8 cellular contexts compared by ENCODE assay signal in the genomic region with DNA sequence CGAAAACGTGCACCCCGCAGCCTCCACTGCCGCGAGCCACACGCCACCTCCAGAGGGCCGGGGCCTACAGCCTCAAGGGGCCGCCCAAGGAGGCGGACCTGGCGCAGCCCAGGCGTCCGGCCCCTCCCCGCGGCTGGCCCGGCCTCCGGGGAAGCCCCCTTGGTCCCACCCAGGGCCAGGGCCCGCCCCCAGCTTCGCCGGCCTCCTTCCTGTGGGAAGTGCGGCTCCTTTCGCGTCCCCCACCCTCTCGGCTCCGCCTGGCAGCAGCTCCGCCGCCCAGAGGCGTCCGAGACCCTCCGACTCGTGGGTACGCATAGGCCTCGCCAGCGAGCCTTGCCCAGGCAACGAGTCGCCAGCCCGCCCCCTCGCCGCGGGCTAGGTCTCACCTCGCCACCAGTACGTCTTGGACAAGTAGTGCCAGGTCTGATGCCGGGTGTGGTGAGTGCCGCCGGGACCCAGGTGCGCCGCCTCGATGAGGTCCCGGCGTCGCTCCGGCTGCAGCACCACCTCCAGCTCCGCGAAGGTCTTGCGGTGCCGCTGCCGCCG. TPM values are rescaled to one million over a fixed set of nuclear protein-coding genes. Genes with fewer than 3 reads are reported as not detected.
DNase-seq lines count a peak whose midpoint lies in the region; ATAC-seq, FAIRE-seq and TF ChIP-seq lines count a peak whose summit lies in the region.

No MANE protein-coding gene starts in this region.

- ATAC-seq in GM21723 (IDR thresholded peaks at IDR 0.05; ENCODE audit: unreplicated experiment), result peak; percentile 86
- peak; percentile 98 for ATAC-seq in omental fat pad (ENCODE audit: low FRiP score)

- peak overlapping the region; percentile 87 for H3K27ac ChIP-seq in KOPT-K1 (ENCODE audit: low read depth, low read length, poor library complexity, severe bottlenecking)
- H3K27ac ChIP-seq in thymus (ENCODE audit: low read depth), result peak overlapping the region; percentile 98

- no peak for FAIRE-seq in D721Med (lab: Jason Lieb, UNC)

- WGBS in thymus, result under 1% methylated on average over 57 of the region's 57 CpGs

- peaks cover 6% of the 10 kb centered on the region for H3K4me1 ChIP-seq in thymus (ENCODE audit: control insufficient read depth, insufficient read depth, low read length)

- H3K4me3 ChIP-seq in foreskin fibroblast (ENCODE audit: low read depth in 1 of 2, low read length in 2 of 2) (peak overlapping the region; percentile 92 to 99), thymus (ENCODE audit: low read length) (peak overlapping the region; percentile 96)

- peaks cover 34% of the 10 kb centered on the region for H3K36me3 ChIP-seq in KOPT-K1 (ENCODE audit: insufficient read depth, low read length)
- peaks cover 12% of the 10 kb centered on the region for H3K36me3 ChIP-seq in thymus (ENCODE audit: control insufficient read depth, insufficient read depth)

- DNase-seq in D721Med (ENCODE audit: insufficient read length, low spot score) (peak; percentile 28), foreskin fibroblast (peak; percentile 97 to 99), omental fat pad (ENCODE audit: low spot score) (peak; percentile 61), UCSD-AML1 (lab: John Stamatoyannopoulos, UW; ENCODE audit: unreplicated experiment) (no peak)
- DNase-seq in activated T-cell treated with anti-CD3 and anti-CD28 coated beads, Interleukin-2, amount 50 U/mL, for 48 hours, result peak; percentile 96 to 97

- no peak for TF ChIP-seq CTCF in D721Med (IDR thresholded peaks at IDR 0.05; ENCODE audit: insufficient read depth, missing control alignments)
- no peak for TF ChIP-seq CTCF in foreskin fibroblast (IDR thresholded peaks at IDR 0.05; ENCODE audit: low read depth, low read length)
- no peak for TF ChIP-seq CTCF in omental fat pad (IDR thresholded peaks at IDR 0.05)

- H3K9me3 ChIP-seq in KOPT-K1 (ENCODE audit: insufficient read depth, low read length, poor library complexity, severe bottlenecking), result no peaks in the 10 kb centered on the region
- H3K9me3 ChIP-seq in thymus (ENCODE audit: control insufficient read depth), result no peaks in the 10 kb centered on the region

- H3K27me3 ChIP-seq in thymus (ENCODE audit: control insufficient read depth, insufficient read depth), result no peaks in the 10 kb centered on the region

RNA-seq across cellular contexts. Expression of gene ZBTB11, which starts 0.6 kb away (rescaled TPM):
- 10 to 100 TPM; 20.8 to 40.2 (median 23.6) TPM for total RNA-seq in omental fat pad
- polyA plus RNA-seq in thymus, result 19.8 TPM

RNA-seq across cellular contexts. Expression of gene RPL24, which starts 10.2 kb away (rescaled TPM):
- total RNA-seq in omental fat pad, result 1,000 to 10,000 TPM in 3 of 4 donors, 100 to 1,000 TPM in 1; 998 to 1,447 (median 1,310) TPM
- 3,832 TPM for polyA plus RNA-seq in thymus

RNA-seq across cellular contexts. Expression of gene CEP97, which starts 48.1 kb away (rescaled TPM):
- total RNA-seq in omental fat pad, result 10 to 100 TPM in 1 of 4 donors, 1 to 10 TPM in 3; 5.0 to 10.2 (median 5.3) TPM
- 4.5 TPM for polyA plus RNA-seq in thymus
